8 cellular contexts compared by ENCODE assay signal in the genomic region with DNA sequence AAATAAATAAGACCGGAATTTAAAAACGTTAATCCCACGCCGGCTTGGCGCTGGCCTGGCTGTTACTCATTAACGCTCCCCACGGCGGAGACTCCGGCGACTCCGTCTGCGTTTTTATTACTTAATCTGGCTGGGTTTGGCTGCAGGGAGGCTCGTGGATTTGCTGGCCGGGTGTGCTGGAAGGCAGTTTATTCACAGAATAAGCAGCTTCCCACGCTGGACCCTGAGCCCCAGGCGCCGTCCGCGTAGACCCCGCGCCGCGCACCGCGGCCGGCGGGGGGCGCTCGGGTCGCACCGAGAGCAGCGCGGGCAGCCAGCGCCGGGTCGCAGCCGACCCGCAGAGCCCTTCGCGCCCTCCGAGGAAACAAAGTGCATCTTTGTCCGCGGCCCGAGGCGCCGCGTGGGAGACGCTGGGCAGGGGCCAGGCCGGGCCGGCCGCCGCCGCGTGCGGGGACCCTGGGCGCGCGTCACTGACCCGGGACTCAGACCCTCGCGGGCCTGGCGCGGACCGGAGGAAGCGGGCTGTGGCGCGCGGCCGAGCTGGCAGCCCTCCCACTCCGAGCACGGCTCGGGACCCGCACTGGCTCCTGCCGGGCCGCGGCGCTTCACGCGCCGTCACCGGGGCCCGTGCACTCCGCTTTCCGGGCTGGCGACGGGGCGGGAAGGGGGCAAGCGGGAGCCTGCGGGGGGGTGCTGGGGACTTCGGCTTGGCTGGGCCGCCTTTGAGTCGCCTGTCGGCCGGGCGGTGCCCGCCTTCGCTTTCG. TPM values are rescaled to one million over a fixed set of nuclear protein-coding genes. Genes with fewer than 3 reads are reported as not detected.
DNase-seq lines count a peak whose midpoint lies in the region; ATAC-seq and TF ChIP-seq lines count a peak whose summit lies in the region.

No MANE protein-coding gene starts in this region.

- H3K9me3 ChIP-seq in SK-N-SH (no peaks in the 10 kb centered on the region), parathyroid adenoma (ENCODE audit: control insufficient read depth, low read length) (no peaks in the 10 kb centered on the region), transverse colon (no peaks in the 10 kb centered on the region)

- peak overlapping the region; percentile 51 to 78 for H3K27ac ChIP-seq in SK-N-SH (ENCODE audit: low read depth in 2 of 2, low read length in 1 of 2)
- peak overlapping the region; percentile 57 for H3K27ac ChIP-seq in parathyroid adenoma
- peak overlapping the region; percentile 99 to 100 (median 100) for H3K27ac ChIP-seq in transverse colon

- H3K4me3 ChIP-seq in SK-N-SH (ENCODE audit: low read depth in 2 of 2, low read length in 1 of 2): peak overlapping the region; percentile 68 to 91
- H3K4me3 ChIP-seq in parathyroid adenoma (ENCODE audit: low read depth, low read length): peak overlapping the region; percentile 48
- peak overlapping the region; percentile 73 to 95 (median 88) for H3K4me3 ChIP-seq in transverse colon

- DNase-seq in DMS114 treated with DMSO at 0.1 percent for 48 hours (lab: John Stamatoyannopoulos, UW; ENCODE audit: unreplicated experiment): peak; percentile 32
- peak; percentile 92 for DNase-seq in SK-N-SH
- DNase-seq in activated naive CD8-positive, alpha-beta T cell treated with anti-CD3 and anti-CD28 coated beads, Interleukin-2, amount 50 U/mL, for 16 hours (ENCODE audit: low read depth, low spot score): peak; percentile 47
- DNase-seq in cardiac septum (ENCODE audit: low spot score): peak; percentile 83
- DNase-seq in transverse colon: peak; percentile 70

- intact Hi-C loops in cardiac septum (cut with DNase I) (loop anchor here (1.0 to 10.0 kb wide), 6 partner anchors 46 to 448 kb away; a partner anchor contains a TSS), transverse colon (cut with DNase I; ENCODE audit: low total_unique reads) (loop anchor here (5.0 kb wide), 2 partner anchors 96 to 216 kb away; no protein-coding TSS in a partner anchor)

- TF ChIP-seq EP300 in SK-N-SH (IDR thresholded peaks at IDR 0.05; ENCODE audit: borderline replicate concordance in 1 of 2, low read depth in 1 of 2, low read length in 1 of 2) (no peak; a peak in 1 of 4 replicates), transverse colon (IDR thresholded peaks at IDR 0.05; ENCODE audit: low read depth) (no peak)

- CTCF ChIA-PET in SK-N-SH (lab: Yijun Ruan, JAX): interaction anchor here (0.6 to 15.4 kb wide), 94 partner anchors 8 to 584 kb away, joined by 3 to 505 read pairs (median 4); a partner anchor contains a TSS

- H3K36me3 ChIP-seq in SK-N-SH (replicated peaks in 1 of 2; ENCODE audit: control insufficient read depth in 1 of 2, insufficient read depth in 2 of 2, low read length in 1 of 2) (no peaks in the 10 kb centered on the region), parathyroid adenoma (ENCODE audit: control insufficient read depth, insufficient read depth, low read length) (no peaks in the 10 kb centered on the region), transverse colon (no peaks in the 10 kb centered on the region)

- H4K20me1 ChIP-seq in SK-N-SH (ENCODE audit: insufficient read depth): no peaks in the 10 kb centered on the region

- ATAC-seq in GM19463 (IDR thresholded peaks at IDR 0.05; ENCODE audit: unreplicated experiment): peak; percentile 54
- ATAC-seq in HG03565 (IDR thresholded peaks at IDR 0.05; ENCODE audit: unreplicated experiment): peak; percentile 33

- TF ChIP-seq CTCF in SK-N-SH (IDR thresholded peaks at IDR 0.05) (peak; percentile 77), parathyroid adenoma (IDR thresholded peaks at IDR 0.05) (peak; percentile 59), transverse colon (IDR thresholded peaks at IDR 0.05) (peak; percentile 40 to 74 (median 63))

- H3K9ac ChIP-seq in SK-N-SH (peak overlapping the region; percentile 70; the same call in 1 of the 2 replicates), parathyroid adenoma (peak overlapping the region; percentile 24)

- peak; percentile 77 for TF ChIP-seq RAD21 in SK-N-SH (IDR thresholded peaks at IDR 0.05; ENCODE audit: low read length)

- peak; percentile 41 for TF ChIP-seq POLR2A in transverse colon (IDR thresholded peaks at IDR 0.05)

- H3K4me2 ChIP-seq in SK-N-SH (peak overlapping the region; percentile 77; the same call in 1 of the 2 replicates), parathyroid adenoma (ENCODE audit: low read length) (peak overlapping the region; percentile 66)

- peaks cover 33% of the 10 kb centered on the region for H3F3A ChIP-seq in SK-N-SH (replicated peaks; ENCODE audit: insufficient read depth)

- peak overlapping the region; percentile 62; the same call in 1 of the 2 replicates for H2AFZ ChIP-seq in SK-N-SH (ENCODE audit: low read depth)
- H2AFZ ChIP-seq in parathyroid adenoma: peak overlapping the region; percentile 83

- POLR2A ChIA-PET in SK-N-SH (lab: Yijun Ruan, JAX): interaction anchor here (0.5 to 1.5 kb wide), 4 partner anchors 42 to 216 kb away, joined by 3 to 4 read pairs (median 4); a partner anchor contains a TSS

- H3K4me1 ChIP-seq in SK-N-SH (ENCODE audit: control insufficient read depth in 1 of 2, insufficient read depth in 2 of 2, low read depth in 1 of 2, low read length in 1 of 2) (peaks cover 25 to 29% of the 10 kb centered on the region in 2 experiments; a peak in 3 of 4 replicates), parathyroid adenoma (no peaks in the 10 kb centered on the region), transverse colon (peaks cover 11 to 43% (median 29%) of the 10 kb centered on the region in 4 donors)

- 36% methylated on average over 13 of the region's 98 CpGs for WGBS in SK-N-SH (ENCODE audit: low lambda C conversion rate)
- 0% methylated on average over 1 to 36 of the region's 98 CpGs for WGBS in transverse colon (ENCODE audit: low coverage in 1 of 2), 2 donors

- H3K27me3 ChIP-seq in SK-N-SH (ENCODE audit: insufficient read depth): no peaks in the 10 kb centered on the region
- H3K27me3 ChIP-seq in parathyroid adenoma (ENCODE audit: control insufficient read depth, insufficient read depth, low read length): no peaks in the 10 kb centered on the region
- H3K27me3 ChIP-seq in transverse colon: peaks cover 9% of the 10 kb centered on the region

- peaks cover 31% of the 10 kb centered on the region for H3K79me2 ChIP-seq in SK-N-SH (ENCODE audit: insufficient read depth)
- peaks cover 17% of the 10 kb centered on the region for H3K79me2 ChIP-seq in parathyroid adenoma

- in situ Hi-C loops in transverse colon (cut with MboI; ENCODE audit: low pct_ligation_motif_present in 1 of 4, low pct_unique_long_range_greater_than_20kb in 1 of 4, low sequenced_read_pairs in 3 of 4): loop anchor here in 1 of 4 donors (10.0 kb wide), 2 partner anchors 208 to 238 kb away; no protein-coding TSS in a partner anchor

- no peaks in the 10 kb centered on the region for H3K9me2 ChIP-seq in SK-N-SH

TF ChIP-seq in SK-N-SH, 30 proteins besides CTCF, POLR2A, EP300 and RAD21:
- peak; percentile 91 for TF ChIP-seq SMC3 (IDR thresholded peaks at IDR 0.05; ENCODE audit: low read depth, low read length)
- TF ChIP-seq CHD2 (IDR thresholded peaks at IDR 0.05; ENCODE audit: low read length, partially characterized antibody): peak; percentile 20
- no peak for TF ChIP-seq GABPA (IDR thresholded peaks at IDR 0.05; ENCODE audit: low read depth)
- TF ChIP-seq, protein P1, sequence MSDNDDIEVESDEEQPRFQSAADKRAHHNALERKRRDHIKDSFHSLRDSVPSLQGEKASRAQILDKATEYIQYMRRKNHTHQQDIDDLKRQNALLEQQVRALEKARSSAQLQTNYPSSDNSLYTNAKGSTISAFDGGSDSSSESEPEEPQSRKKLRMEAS (IDR thresholded peaks at IDR 0.05; ENCODE audit: low read depth): 0 out of 2 replicates have a peak, but pooled peaks have one; percentile 8
- TF ChIP-seq TCF12 (IDR thresholded peaks at IDR 0.05): no peak
- TF ChIP-seq NFIC (IDR thresholded peaks at IDR 0.05; ENCODE audit: borderline replicate concordance): peak; percentile 6; the same call in 1 of the 2 replicates
- TF ChIP-seq RCOR1 (IDR thresholded peaks at IDR 0.05; ENCODE audit: low read length): 0 out of 2 replicates have a peak, but pooled peaks have one; percentile 15
- no peak for TF ChIP-seq GATA2 (CRISPR knock-in tag; IDR thresholded peaks at IDR 0.05)

RNA-seq across cellular contexts. Expression of a gene that starts 0.6 kb away (rescaled TPM):
- polyA plus RNA-seq in SK-N-SH (2012; rRNA removed): 9.5 and 12.1 TPM in 2 replicates
- polyA plus RNA-seq in SK-N-SH (2012; cell fraction: cytosol; rRNA removed): 8.9 and 11.6 TPM in 2 replicates
- 10.3 and 10.8 TPM in 2 replicates for polyA plus RNA-seq in SK-N-SH (2012; cell fraction: nucleus; rRNA removed)
- 17.6 TPM for total RNA-seq in cardiac septum
- 100 to 1,000 TPM in 1 of 4 donors, 10 to 100 TPM in 1, 1 to 10 TPM in 2; 6.0 to 111 (median 9.5) TPM for total RNA-seq in transverse colon

RNA-seq across cellular contexts. Expression of a gene that starts 28.2 kb away (rescaled TPM):
- 193 and 278 TPM in 2 replicates for polyA plus RNA-seq in SK-N-SH (2012; rRNA removed)
- polyA plus RNA-seq in SK-N-SH (2012; cell fraction: cytosol; rRNA removed): 306 and 319 TPM in 2 replicates
- 64.2 and 128 TPM in 2 replicates for polyA plus RNA-seq in SK-N-SH (2012; cell fraction: nucleus; rRNA removed)
- 220 TPM for total RNA-seq in cardiac septum
- 100 to 1,000 TPM in 2 of 4 donors, 10 to 100 TPM in 2; 24.7 to 141 (median 78.9) TPM for total RNA-seq in transverse colon

RNA-seq across cellular contexts. Expression of a gene that starts 41.3 kb away (rescaled TPM):
- polyA plus RNA-seq in SK-N-SH (2012; rRNA removed): 24.2 and 32.0 TPM in 2 replicates
- polyA plus RNA-seq in SK-N-SH (2012; cell fraction: cytosol; rRNA removed): 23.0 and 33.1 TPM in 2 replicates
- polyA plus RNA-seq in SK-N-SH (2012; cell fraction: nucleus; rRNA removed): 67.8 and 86.1 TPM in 2 replicates
- 44.0 TPM for total RNA-seq in cardiac septum
- total RNA-seq in transverse colon: 10 to 100 TPM; 15.0 to 61.3 (median 27.7) TPM

Comparison
In these comparisons a context has a peak if more than half of its experiments do, and no peak if none do; other contexts are left out.
1. Peak in every context shown above with its lines: DNase-seq, ATAC-seq, H3K4me3 ChIP-seq and H3K27ac ChIP-seq.
2. DNase-seq: peak in every context shown above with its lines; median percentile 92 in SK-N-SH; 83 in cardiac septum; 70 in transverse colon; 47 in activated naive CD8-positive, alpha-beta T cell treated with anti-CD3 and anti-CD28 coated beads, Interleukin-2, amount 50 U/mL, for 16 hours; 32 in DMS114 treated with DMSO at 0.1 percent for 48 hours.